Comparison of ENCODE assay signal across 8 cellular contexts in the genomic region with DNA sequence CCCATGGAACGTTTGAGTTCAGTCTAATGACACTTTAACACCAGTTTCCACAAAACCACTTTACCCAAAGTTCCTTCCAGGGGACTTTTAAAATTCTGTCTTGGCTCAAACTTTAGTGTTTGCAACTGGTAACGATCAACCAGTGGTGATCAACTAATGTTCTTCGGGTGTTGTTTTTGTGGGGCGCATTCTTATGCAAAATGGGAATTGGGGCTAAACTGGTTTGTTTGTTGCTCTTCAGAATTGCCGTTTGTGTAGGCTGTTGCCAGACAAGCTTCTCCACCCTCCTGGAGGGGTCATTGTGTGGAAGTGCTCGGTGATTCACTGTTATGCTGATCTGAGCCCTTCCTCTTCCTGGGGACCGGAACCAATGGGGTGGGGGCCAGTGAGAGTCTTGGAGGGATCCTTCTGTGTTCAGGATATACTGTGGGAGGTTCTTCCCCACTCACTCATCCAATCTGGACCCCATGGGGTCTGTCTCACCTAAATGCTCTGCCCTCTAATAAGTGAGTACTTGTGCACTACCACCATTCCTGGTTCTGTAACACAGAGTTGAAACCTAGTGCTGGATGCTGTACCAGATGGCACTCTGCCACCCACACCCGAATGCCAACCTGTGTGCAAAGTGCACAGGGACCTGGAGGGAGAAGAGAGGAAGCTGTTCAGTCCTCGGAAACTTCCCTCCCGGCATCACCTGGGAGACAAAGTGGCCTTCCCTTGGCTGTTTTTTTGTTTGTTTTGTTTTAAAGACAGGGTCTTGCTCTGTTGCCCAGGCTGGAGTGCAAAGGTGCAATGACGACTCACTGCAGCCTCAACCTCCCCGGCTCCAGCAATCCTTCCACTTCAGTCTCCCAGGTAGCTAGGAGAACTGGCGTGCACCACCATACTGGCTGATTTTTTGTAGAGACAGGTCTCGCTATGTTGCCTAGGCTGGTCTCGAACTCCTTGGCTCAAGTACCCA. TPM values are rescaled to one million over a fixed set of nuclear protein-coding genes. Genes with fewer than 3 reads are reported as not detected.
DNase-seq lines count a peak whose midpoint lies in the region; ATAC-seq and TF ChIP-seq lines count a peak whose summit lies in the region.

No MANE protein-coding gene starts in this region.

- H3K27ac ChIP-seq in right cardiac atrium (ENCODE audit: low read length) (no peak overlapping the region), gastroesophageal sphincter (no peak overlapping the region)

- H3K27me3 ChIP-seq in right cardiac atrium (ENCODE audit: control insufficient read depth, insufficient read depth): no peaks in the 10 kb centered on the region
- H3K27me3 ChIP-seq in gastroesophageal sphincter: peaks cover 64% of the 10 kb centered on the region

- intact Hi-C loops in right cardiac atrium (cut with DNase I): no loop called here

- H3K4me3 ChIP-seq in right cardiac atrium (ENCODE audit: low read length): no peak overlapping the region
- H3K4me3 ChIP-seq in gastroesophageal sphincter: no peak overlapping the region

- WGBS in right cardiac atrium: 65% methylated on average over 15 of the region's 15 CpGs
- WGBS in gastroesophageal sphincter (ENCODE audit: low coverage in 1 of 2), 2 donors: 53 to 61% methylated on average over 6 to 10 of the region's 15 CpGs

- H3K4me1 ChIP-seq in right cardiac atrium (ENCODE audit: control insufficient read depth, insufficient read depth, low read length) (no peaks in the 10 kb centered on the region), gastroesophageal sphincter (peaks cover 0 to 19% (median 0%) of the 10 kb centered on the region in 3 donors)

- H3K36me3 ChIP-seq in gastroesophageal sphincter: no peaks in the 10 kb centered on the region

- DNase-seq in activated T-cell treated with anti-CD3 and anti-CD28 coated beads for 24 hours (ENCODE audit: low read depth): peak; percentile 32
- no peak for DNase-seq in activated T-cell treated with anti-CD3 and anti-CD28 coated beads for 4 hours
- DNase-seq in activated CD4-positive, CD25-positive, alpha-beta regulatory T cell treated with anti-CD3 and anti-CD28 coated beads, Interleukin-2, amount 50 U/mL, for 72 hours: peak; percentile 41
- DNase-seq in right cardiac atrium: no peak
- DNase-seq in stimulated activated CD8-positive, alpha-beta memory T cell treated with anti-CD3 and anti-CD28 coated beads, Interleukin-4, amount 100 ng/mL, for 48 hours: peak; percentile 53

- TF ChIP-seq POLR2A in gastroesophageal sphincter (IDR thresholded peaks at IDR 0.05): no peak

- TF ChIP-seq CTCF in gastroesophageal sphincter (IDR thresholded peaks at IDR 0.05): no peak

- no peak for TF ChIP-seq EP300 in gastroesophageal sphincter (IDR thresholded peaks at IDR 0.05)

- H3K9me3 ChIP-seq in right cardiac atrium (ENCODE audit: control insufficient read depth, low read length): no peaks in the 10 kb centered on the region
- no peaks in the 10 kb centered on the region for H3K9me3 ChIP-seq in gastroesophageal sphincter

- ATAC-seq in right cardiac atrium (peak; percentile 40 to 60), GM21786 (IDR thresholded peaks at IDR 0.05; ENCODE audit: unreplicated experiment) (no peak), gastroesophageal sphincter (no peak), HG03442 (IDR thresholded peaks at IDR 0.05; ENCODE audit: unreplicated experiment) (no peak)

RNA-seq across cellular contexts. Expression of gene NFE2L3, which starts 2.1 kb away (rescaled TPM):
- total RNA-seq in right cardiac atrium: 1 to 10 TPM in 2 of 4 donors, under 1 TPM in 2; 0.32 to 1.3 (median 1.00) TPM
- 1.1 TPM for polyA plus RNA-seq in right cardiac atrium
- 1 to 10 TPM in 3 of 4 donors, under 1 TPM in 1; 0.62 to 4.4 (median 2.2) TPM for total RNA-seq in gastroesophageal sphincter

RNA-seq across cellular contexts. Expression of gene HNRNPA2B1, which starts 46.4 kb away (rescaled TPM):
- 100 to 1,000 TPM; 353 to 383 (median 368) TPM for total RNA-seq in right cardiac atrium
- polyA plus RNA-seq in right cardiac atrium: 521 TPM
- total RNA-seq in gastroesophageal sphincter: 100 to 1,000 TPM; 171 to 210 (median 189) TPM

RNA-seq across cellular contexts. Expression of gene CBX3, which starts 47.4 kb away (rescaled TPM):
- total RNA-seq in right cardiac atrium (10 to 100 TPM; 68.1 to 82.5 (median 72.2) TPM), gastroesophageal sphincter (10 to 100 TPM; 61.1 to 92.1 (median 83.3) TPM)
- polyA plus RNA-seq in right cardiac atrium: 61.2 TPM

Comparison
In these comparisons a context has a peak if more than half of its experiments do, and no peak if none do; other contexts are left out.
1. DNase-seq: peak in activated T-cell treated with anti-CD3 and anti-CD28 coated beads for 24 hours (single experiment), activated CD4-positive, CD25-positive, alpha-beta regulatory T cell treated with anti-CD3 and anti-CD28 coated beads, Interleukin-2, amount 50 U/mL, for 72 hours (single experiment) and stimulated activated CD8-positive, alpha-beta memory T cell treated with anti-CD3 and anti-CD28 coated beads, Interleukin-4, amount 100 ng/mL, for 48 hours (single experiment); none in activated T-cell treated with anti-CD3 and anti-CD28 coated beads for 4 hours (single experiment) and right cardiac atrium (0 of 3).
2. ATAC-seq: peak in right cardiac atrium (2 of 2); none in GM21786 (single experiment), gastroesophageal sphincter (single experiment) and HG03442 (single experiment).